ENCODE assay signal across 23 cellular contexts in genomic region chr18:2564373-2564772, GRCh38.
"Had no signal": no experiment of that assay in that cellular context is flagged by ENCODE, and none has a peak within 500 bp of the region (broad histone marks: within the 10 kb centered on the region; RNA-seq: fewer than 3 reads in every experiment).

No MANE protein-coding gene starts in this region.

- H3K27me3 Mint-ChIP-seq: naive thymus-derived CD4-positive, alpha-beta T cell; natural killer cell treated with Interleukin-12 subunit alpha and Interleukin-12 subunit beta and Interleukin-15 and Interleukin-18, amount 100 ng/mL, for 72 hours; progenitor cell of endocrine pancreas; stimulated activated naive B cell treated with anti-CD40 and anti-IgM and Interleukin-4, amounts not matched to agents 10 μg/mL and 1 μg/mL and 100 μg/mL, for 72 hours; stimulated activated naive CD8-positive, alpha-beta T cell treated with anti-CD3 and anti-CD28 coated beads, Interleukin-15, Interleukin-2, amounts not matched to agents 100 ng/mL and 50 ng/mL, for 24 hours; type B pancreatic cell had no signal

- ATAC-seq: naive thymus-derived CD4-positive, alpha-beta T cell; natural killer cell treated with Interleukin-12 subunit alpha and Interleukin-12 subunit beta and Interleukin-15 and Interleukin-18, amount 100 ng/mL, for 72 hours; right lobe of liver; stimulated activated naive B cell treated with anti-CD40 and anti-IgM and Interleukin-4, amounts not matched to agents 10 μg/mL and 1 μg/mL and 100 μg/mL, for 72 hours had no signal

- H3K27ac ChIP-seq: left ventricle myocardium inferior, ovary, right atrium auricular region, right lobe of liver, tibial nerve, uterus had no signal

- DNase-seq: hippocampal formation; kidney glomerular epithelial cell; left ventricle myocardium inferior; mesendoderm; naive thymus-derived CD4-positive, alpha-beta T cell; ovary; right lobe of liver; stimulated activated CD4-positive, alpha-beta T cell treated with anti-CD3 and anti-CD28 coated beads, Interleukin-12 subunit alpha, Interleukin-12 subunit beta, amount 100 ng/mL, for 4 hours; stimulated activated CD4-positive, alpha-beta T cell treated with anti-CD3 and anti-CD28 coated beads, Interleukin-15, amount 100 ng/mL, for 24 hours; stimulated activated CD4-positive, alpha-beta T cell treated with anti-CD3 and anti-CD28 coated beads, Interleukin-2, amount 100 ng/mL, for 24 hours; stimulated activated CD4-positive, alpha-beta T cell treated with anti-CD3 and anti-CD28 coated beads, Interleukin-4, amount 100 ng/mL, for 1 hour; stimulated activated naive B cell treated with anti-CD40 and anti-IgM and Interleukin-4, amounts not matched to agents 10 μg/mL and 1 μg/mL and 100 μg/mL, for 72 hours; substantia nigra; uterus had no signal

- H3K4me3 Mint-ChIP-seq: mesothelial cell of epicardium; naive thymus-derived CD4-positive, alpha-beta T cell; natural killer cell treated with Interleukin-12 subunit alpha and Interleukin-12 subunit beta and Interleukin-15 and Interleukin-18, amount 100 ng/mL, for 72 hours; stimulated activated naive B cell treated with anti-CD40 and anti-IgM and Interleukin-4, amounts not matched to agents 10 μg/mL and 1 μg/mL and 100 μg/mL, for 72 hours; stimulated activated naive CD8-positive, alpha-beta T cell treated with anti-CD3 and anti-CD28 coated beads, Interleukin-15, Interleukin-2, amounts not matched to agents 100 ng/mL and 50 ng/mL, for 24 hours; type B pancreatic cell had no signal

- H3K9me3 Mint-ChIP-seq: mesothelial cell of epicardium; naive thymus-derived CD4-positive, alpha-beta T cell; natural killer cell treated with Interleukin-12 subunit alpha and Interleukin-12 subunit beta and Interleukin-15 and Interleukin-18, amount 100 ng/mL, for 72 hours; stimulated activated naive B cell treated with anti-CD40 and anti-IgM and Interleukin-4, amounts not matched to agents 10 μg/mL and 1 μg/mL and 100 μg/mL, for 72 hours; stimulated activated naive CD8-positive, alpha-beta T cell treated with anti-CD3 and anti-CD28 coated beads, Interleukin-15, Interleukin-2, amounts not matched to agents 100 ng/mL and 50 ng/mL, for 24 hours; type B pancreatic cell had no signal

- H3K4me1 ChIP-seq: right atrium auricular region, right lobe of liver, uterus had no signal

- H3K27ac Mint-ChIP-seq: mesothelial cell of epicardium; natural killer cell treated with Interleukin-12 subunit alpha and Interleukin-12 subunit beta and Interleukin-15 and Interleukin-18, amount 100 ng/mL, for 72 hours; progenitor cell of endocrine pancreas; stimulated activated naive B cell treated with anti-CD40 and anti-IgM and Interleukin-4, amounts not matched to agents 10 μg/mL and 1 μg/mL and 100 μg/mL, for 72 hours; stimulated activated naive CD8-positive, alpha-beta T cell treated with anti-CD3 and anti-CD28 coated beads, Interleukin-15, Interleukin-2, amounts not matched to agents 100 ng/mL and 50 ng/mL, for 24 hours; type B pancreatic cell had no signal

- H3K27me3 ChIP-seq: ovary, right atrium auricular region, right lobe of liver, tibial nerve, uterus had no signal

- H3K36me3 ChIP-seq: ovary, uterus had no signal

- H3K9me3 ChIP-seq: left ventricle myocardium inferior, ovary, right atrium auricular region, right lobe of liver, tibial nerve, uterus had no signal

- H3K4me3 ChIP-seq: left ventricle myocardium inferior, lung, ovary, right atrium auricular region, right lobe of liver, tibial nerve, uterus had no signal

- FAIRE-seq: keratinocyte had no signal
